7 cellular contexts compared by ENCODE assay signal in genomic region chr21:43361127-43361492, GRCh38.
DNase-seq lines count a peak whose midpoint lies in the region; ATAC-seq and TF ChIP-seq lines count a peak whose summit lies in the region.

No MANE protein-coding gene starts in this region.

- H3K9me3 Mint-ChIP-seq in endodermal cell: no peaks in the 10 kb centered on the region

- no peak overlapping the region for H3K4me3 Mint-ChIP-seq in endodermal cell

- 68 to 77% methylated on average over 6 to 10 of the region's 10 CpGs for WGBS in endodermal cell (ENCODE audit: insufficient coverage in 1 of 2, insufficient read length in 1 of 2), 2 experiments

- TF ChIP-seq CTCF in GM12864 (IDR thresholded peaks at IDR 0.05; ENCODE audit: low read depth, low read length, missing control alignments): no peak
- TF ChIP-seq CTCF in endodermal cell (conservative IDR thresholded peaks at IDR 0.05): no peak

- H3K27me3 Mint-ChIP-seq in endodermal cell (ENCODE audit: insufficient read depth): peaks cover 3% of the 10 kb centered on the region

- H3K27ac ChIP-seq in endodermal cell (ENCODE audit: low read depth, low read length): peak overlapping the region; percentile 84

- no peak overlapping the region for H3K27ac Mint-ChIP-seq in endodermal cell

- no peaks in the 10 kb centered on the region for H3K36me3 Mint-ChIP-seq in endodermal cell (ENCODE audit: low read depth)

- POLR2A ChIA-PET in HEK293T (lab: Yijun Ruan, JAX): no interaction called here

- no peaks in the 10 kb centered on the region for H3K4me1 ChIP-seq in endodermal cell (ENCODE audit: control insufficient read depth, insufficient read depth, low read length)

- intact Hi-C loops in sciatic nerve (cut with DNase I): no loop called here

- H3K27me3 ChIP-seq in endodermal cell (ENCODE audit: control insufficient read depth, insufficient read depth, low read length, poor library complexity, severe bottlenecking): no peaks in the 10 kb centered on the region

- H3K4me3 ChIP-seq in GM12864 (ENCODE audit: low read depth, low read length): peak overlapping the region; percentile 39
- no peak overlapping the region for H3K4me3 ChIP-seq in endodermal cell (ENCODE audit: low read length)

- CTCF ChIA-PET in HEK293T (lab: Yijun Ruan, JAX): no interaction called here

- no peaks in the 10 kb centered on the region for H3K4me1 Mint-ChIP-seq in endodermal cell

- DNase-seq in GM12864 (ENCODE audit: low read depth) (no peak), NCI-H526 (lab: John Stamatoyannopoulos, UW) (peak; percentile 39 to 76), endodermal cell (peak; percentile 60), sciatic nerve (ENCODE audit: low spot score) (no peak), HEK293T (ENCODE audit: extremely low spot score) (no peak), glomerular visceral epithelial cell (ENCODE audit: extremely low spot score) (no peak), NCI-H1930 (lab: John Stamatoyannopoulos, UW) (no peak)

- H3K9ac ChIP-seq in endodermal cell (ENCODE audit: extremely low read depth, low read length, poor library complexity, severe bottlenecking): no peak overlapping the region

- no peaks in the 10 kb centered on the region for H3K9me3 ChIP-seq in endodermal cell (ENCODE audit: control insufficient read depth, low read length)

- ATAC-seq in sciatic nerve: peak; percentile 52

- no peaks in the 10 kb centered on the region for H3K36me3 ChIP-seq in endodermal cell (ENCODE audit: control insufficient read depth, insufficient read depth, low read length)

TF ChIP-seq in HEK293T, 16 proteins besides CTCF, POLR2A, EP300 and RAD21:
- no peak for TF ChIP-seq ZNF384 (IDR thresholded peaks at IDR 0.05)
- TF ChIP-seq, protein P1, sequence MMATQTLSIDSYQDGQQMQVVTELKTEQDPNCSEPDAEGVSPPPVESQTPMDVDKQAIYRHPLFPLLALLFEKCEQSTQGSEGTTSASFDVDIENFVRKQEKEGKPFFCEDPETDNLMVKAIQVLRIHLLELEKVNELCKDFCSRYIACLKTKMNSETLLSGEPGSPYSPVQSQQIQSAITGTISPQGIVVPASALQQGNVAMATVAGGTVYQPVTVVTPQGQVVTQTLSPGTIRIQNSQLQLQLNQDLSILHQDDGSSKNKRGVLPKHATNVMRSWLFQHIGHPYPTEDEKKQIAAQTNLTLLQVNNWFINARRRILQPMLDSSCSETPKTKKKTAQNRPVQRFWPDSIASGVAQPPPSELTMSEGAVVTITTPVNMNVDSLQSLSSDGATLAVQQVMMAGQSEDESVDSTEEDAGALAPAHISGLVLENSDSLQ (IDR thresholded peaks at IDR 0.05): no peak
- no peak for TF ChIP-seq SUZ12 (IDR thresholded peaks at IDR 0.05)
- no peak for TF ChIP-seq SP1 (IDR thresholded peaks at IDR 0.05)
- no peak for TF ChIP-seq ELF4 (IDR thresholded peaks at IDR 0.05)

Comparison
In these comparisons a context has a peak if more than half of its experiments do, and no peak if none do; other contexts are left out.
1. DNase-seq: peak in NCI-H526 (2 of 2) and endodermal cell (single experiment); none in GM12864 (single experiment), sciatic nerve (single experiment), HEK293T (single experiment), glomerular visceral epithelial cell (single experiment) and NCI-H1930 (0 of 2).